ENCODE assay signal across 13 cellular contexts in the genomic region with DNA sequence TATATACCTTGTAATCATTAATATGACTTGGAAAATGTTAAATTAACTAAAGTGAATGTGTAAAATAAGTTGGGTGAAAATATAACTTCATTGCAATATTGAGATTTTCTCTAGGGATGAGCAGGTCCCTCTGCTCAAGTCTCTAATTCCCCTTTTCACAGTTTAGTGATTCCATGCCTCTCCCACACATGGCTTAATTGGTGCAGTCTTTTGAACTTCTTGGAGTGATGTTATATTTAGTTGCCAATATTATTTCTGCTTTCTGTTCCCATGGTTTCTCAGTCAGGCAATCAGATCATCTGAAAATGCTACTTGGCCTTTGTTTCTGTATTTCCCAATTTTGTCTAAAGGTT.
DNase-seq lines count a peak whose midpoint lies in the region; ATAC-seq and TF ChIP-seq lines count a peak whose summit lies in the region.
"Had no signal": no experiment of that assay in that cellular context is flagged by ENCODE, and none has a peak within 500 bp of the region (broad histone marks: within the 10 kb centered on the region; RNA-seq: fewer than 3 reads in every experiment).

No MANE protein-coding gene starts in this region.

- ATAC-seq in GM18519 (IDR thresholded peaks at IDR 0.05; ENCODE audit: low FRiP score, unreplicated experiment) (peak; percentile 29), GM21737 (IDR thresholded peaks at IDR 0.05; ENCODE audit: unreplicated experiment) (peak; percentile 47), HG03432 (IDR thresholded peaks at IDR 0.05; ENCODE audit: unreplicated experiment) (peak; percentile 59)

- no peaks in the 10 kb centered on the region for H3K36me3 ChIP-seq in fibroblast of lung (ENCODE audit: control insufficient read depth, insufficient read depth, low read length)
- H3K36me3 ChIP-seq: right atrium auricular region had no signal

- H3K79me2 ChIP-seq in fibroblast of lung (ENCODE audit: control insufficient read depth, insufficient read depth, low read length): no peaks in the 10 kb centered on the region

- H3K27me3 ChIP-seq in fibroblast of lung (ENCODE audit: control insufficient read depth, insufficient read depth, low read length): no peaks in the 10 kb centered on the region
- H3K27me3 ChIP-seq: right atrium auricular region had no signal

- TF ChIP-seq CTCF in fibroblast of lung (conservative IDR thresholded peaks at IDR 0.05 in 1 of 2, IDR thresholded peaks at IDR 0.05 in 1 of 2; ENCODE audit: low read depth in 1 of 2, low read length in 2 of 2) (no peak), GM20000 (IDR thresholded peaks at IDR 0.05; ENCODE audit: extremely low read depth, missing control alignments) (no peak)

- intact Hi-C loops in activated CD4-positive, alpha-beta memory T cell treated with anti-CD3 and anti-CD28 coated beads for 36 hours (cut with micrococcal nuclease): no loop called here

- no peaks in the 10 kb centered on the region for H3K4me1 Mint-ChIP-seq in activated CD4-positive, alpha-beta memory T cell treated with anti-CD3 and anti-CD28 coated beads for 36 hours (ENCODE audit: low read depth)

- H3K27me3 Mint-ChIP-seq in activated CD4-positive, alpha-beta memory T cell treated with anti-CD3 and anti-CD28 coated beads for 36 hours: no peaks in the 10 kb centered on the region

- peak overlapping the region; percentile 64 for H3K27ac ChIP-seq in fibroblast of lung (ENCODE audit: insufficient read depth, low read length)
- H3K27ac ChIP-seq: right atrium auricular region had no signal

- peak overlapping the region; percentile 37 for H3K4me2 ChIP-seq in fibroblast of lung (ENCODE audit: extremely low read depth, insufficient read depth, low read length)

- POLR2A ChIA-PET in activated CD4-positive, alpha-beta memory T cell treated with anti-CD3 and anti-CD28 coated beads for 36 hours (lab: Charles Lee): no interaction called here

- H2AFZ ChIP-seq in fibroblast of lung (ENCODE audit: low read length): no peak overlapping the region

- H3K4me3 ChIP-seq in fibroblast of lung (replicated peaks in 1 of 4; ENCODE audit: control extremely low read depth in 1 of 4, insufficient read depth in 1 of 4, low read depth in 3 of 4, low read length in 4 of 4): no peak overlapping the region
- H3K4me3 ChIP-seq: right atrium auricular region had no signal

- peaks cover 8% of the 10 kb centered on the region for H3K9me3 Mint-ChIP-seq in activated CD4-positive, alpha-beta memory T cell treated with anti-CD3 and anti-CD28 coated beads for 36 hours

- no peak overlapping the region for H3K4me3 Mint-ChIP-seq in activated CD4-positive, alpha-beta memory T cell treated with anti-CD3 and anti-CD28 coated beads for 36 hours

- no peak overlapping the region for H3K9ac ChIP-seq in fibroblast of lung (ENCODE audit: insufficient read depth, low read length)

- H3K27ac Mint-ChIP-seq in activated CD4-positive, alpha-beta memory T cell treated with anti-CD3 and anti-CD28 coated beads for 36 hours: no peak overlapping the region

- no peaks in the 10 kb centered on the region for H4K20me1 ChIP-seq in fibroblast of lung (ENCODE audit: control insufficient read depth, extremely low read depth, insufficient read depth, low read length)

- H3K36me3 Mint-ChIP-seq in activated CD4-positive, alpha-beta memory T cell treated with anti-CD3 and anti-CD28 coated beads for 36 hours: no peaks in the 10 kb centered on the region

- H3K4me1 ChIP-seq in fibroblast of lung (ENCODE audit: control insufficient read depth, extremely low read depth, insufficient read depth, low read length): peaks cover 13% of the 10 kb centered on the region
- H3K4me1 ChIP-seq: right atrium auricular region had no signal

- CTCF ChIA-PET in activated CD4-positive, alpha-beta memory T cell treated with anti-CD3 and anti-CD28 coated beads for 36 hours (lab: Charles Lee): no interaction called here

- DNase-seq in fibroblast of lung (ENCODE audit: low read depth in 2 of 2): peak in 1 of 2 donors; percentile 15
- no peak for DNase-seq in GM20000 (ENCODE audit: low spot score)
- no peak for DNase-seq in AG08396 (ENCODE audit: low spot score)
- DNase-seq in activated CD4-positive, alpha-beta memory T cell treated with anti-CD3 and anti-CD28 coated beads for 36 hours: no peak
- DNase-seq in NCI-H187 treated with DMSO at 0.1 percent for 48 hours (lab: John Stamatoyannopoulos, UW): no peak
- DNase-seq: caudate nucleus, COR-L47, KG1, NCI-H69 had no signal

- no peaks in the 10 kb centered on the region for H3K9me3 ChIP-seq in fibroblast of lung (ENCODE audit: control insufficient read depth, insufficient read depth, low read depth, low read length)
